ENCODE assay signal across 16 cellular contexts in the genomic region with DNA sequence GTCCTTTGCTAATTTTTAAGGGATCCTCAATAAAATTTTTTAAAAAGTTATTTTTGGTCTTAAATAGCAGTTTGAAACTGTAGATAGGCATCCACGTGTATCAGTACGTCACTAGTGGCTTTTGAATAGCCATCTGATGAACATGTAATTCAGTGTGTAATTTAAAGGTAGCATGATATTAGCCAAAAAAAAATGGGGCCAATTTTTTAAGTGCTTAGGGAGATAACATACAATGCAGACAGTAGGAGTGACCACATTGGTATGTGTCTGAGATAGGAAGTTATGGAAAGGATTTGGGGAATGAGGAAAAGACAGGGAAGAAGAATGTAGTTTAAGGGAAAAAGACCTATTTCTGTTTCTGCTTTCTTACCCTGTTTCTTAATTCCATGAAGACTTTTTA. TPM values are rescaled to one million over a fixed set of nuclear protein-coding genes. Genes with fewer than 3 reads are reported as not detected.
DNase-seq lines count a peak whose midpoint lies in the region; FAIRE-seq and TF ChIP-seq lines count a peak whose summit lies in the region.
"Had no signal": no experiment of that assay in that cellular context is flagged by ENCODE, and none has a peak within 500 bp of the region (broad histone marks: within the 10 kb centered on the region; RNA-seq: fewer than 3 reads in every experiment).

No MANE protein-coding gene starts in this region.

- no peaks in the 10 kb centered on the region for H4K20me1 ChIP-seq in keratinocyte (ENCODE audit: control insufficient read depth, extremely low read depth, insufficient read depth, low read length)

- no peak for TF ChIP-seq CTCF in keratinocyte (optimal IDR thresholded peaks at IDR 0.05 in 1 of 3, IDR thresholded peaks at IDR 0.05 in 1 of 3, conservative IDR thresholded peaks at IDR 0.05 in 1 of 3; ENCODE audit: extremely low read depth in 1 of 3, insufficient read depth in 2 of 3, low read length in 3 of 3)

- no peaks in the 10 kb centered on the region for H3K9me3 Mint-ChIP-seq in activated naive CD4-positive, alpha-beta T cell treated with anti-CD3 and anti-CD28 coated beads, Interleukin-2, amount 50 U/mL, for 24 hours
- H3K9me3 Mint-ChIP-seq in T-helper 2 cell treated with Interferon-gamma antibody and Interleukin-4, amounts not matched to agents 5 μg/mL and 100 μg/mL, for 36 hours: no peaks in the 10 kb centered on the region

- peaks cover 0 to 9% of the 10 kb centered on the region in 2 experiments for H3K36me3 ChIP-seq in keratinocyte (ENCODE audit: control insufficient read depth in 2 of 2, extremely low read depth in 1 of 2, insufficient read depth in 2 of 2, low read length in 2 of 2)

- peak overlapping the region; percentile 17 for H3K27ac Mint-ChIP-seq in activated naive CD4-positive, alpha-beta T cell treated with anti-CD3 and anti-CD28 coated beads, Interleukin-2, amount 50 U/mL, for 24 hours
- H3K27ac Mint-ChIP-seq in T-helper 2 cell treated with Interferon-gamma antibody and Interleukin-4, amounts not matched to agents 5 μg/mL and 100 μg/mL, for 36 hours: no peak overlapping the region
- H3K27ac Mint-ChIP-seq: activated CD4-positive, alpha-beta T cell treated with anti-CD3 and anti-CD28 coated beads for 36 hours had no signal

- peaks cover 14% of the 10 kb centered on the region for H3K79me2 ChIP-seq in keratinocyte (ENCODE audit: control insufficient read depth, insufficient read depth, low read length)

- peak overlapping the region; percentile 89 for H3K27ac ChIP-seq in keratinocyte (ENCODE audit: control insufficient read depth, insufficient read depth, low read length)

- no peaks in the 10 kb centered on the region for H3K9me1 ChIP-seq in keratinocyte (ENCODE audit: control insufficient read depth, extremely low read depth, insufficient read depth, low read length)

- FAIRE-seq in keratinocyte (lab: Jason Lieb, UNC): no peak
- FAIRE-seq: bronchial epithelial cell, GM12891, GM19239 had no signal

- H3K4me1 ChIP-seq in keratinocyte (ENCODE audit: control insufficient read depth, extremely low read depth, insufficient read depth, low read length): peaks cover 21% of the 10 kb centered on the region

- peak overlapping the region in 1 of 3 experiments; percentile 10 for H3K4me3 ChIP-seq in keratinocyte (ENCODE audit: control insufficient read depth in 2 of 3, extremely low read depth in 1 of 3, insufficient read depth in 2 of 3, low read depth in 1 of 3, low read length in 3 of 3)
- H3K4me3 ChIP-seq: thyroid gland had no signal

- H3K27me3 ChIP-seq in keratinocyte (ENCODE audit: control insufficient read depth, extremely low read depth, insufficient read depth, low read length): no peaks in the 10 kb centered on the region
- H3K27me3 ChIP-seq: thyroid gland had no signal

- H3K36me3 Mint-ChIP-seq in activated naive CD4-positive, alpha-beta T cell treated with anti-CD3 and anti-CD28 coated beads, Interleukin-2, amount 50 U/mL, for 24 hours: peaks cover 11% of the 10 kb centered on the region
- peaks cover 18% of the 10 kb centered on the region for H3K36me3 Mint-ChIP-seq in T-helper 2 cell treated with Interferon-gamma antibody and Interleukin-4, amounts not matched to agents 5 μg/mL and 100 μg/mL, for 36 hours (ENCODE audit: low read depth)

- no peak overlapping the region for H3K9ac ChIP-seq in keratinocyte (ENCODE audit: control insufficient read depth, extremely low read depth, insufficient read depth, low read length)

- peaks cover 34% of the 10 kb centered on the region for H3K4me1 Mint-ChIP-seq in activated naive CD4-positive, alpha-beta T cell treated with anti-CD3 and anti-CD28 coated beads, Interleukin-2, amount 50 U/mL, for 24 hours
- H3K4me1 Mint-ChIP-seq in T-helper 2 cell treated with Interferon-gamma antibody and Interleukin-4, amounts not matched to agents 5 μg/mL and 100 μg/mL, for 36 hours (ENCODE audit: low read depth): peaks cover 18% of the 10 kb centered on the region

- no peaks in the 10 kb centered on the region for H3K9me3 ChIP-seq in keratinocyte (ENCODE audit: control insufficient read depth, low read depth, low read length)
- H3K9me3 ChIP-seq: thyroid gland had no signal

- peak overlapping the region; percentile 97 for H3K4me2 ChIP-seq in keratinocyte (ENCODE audit: control insufficient read depth, extremely low read depth, insufficient read depth, low read depth, low read length)

- H3K4me3 Mint-ChIP-seq in activated naive CD4-positive, alpha-beta T cell treated with anti-CD3 and anti-CD28 coated beads, Interleukin-2, amount 50 U/mL, for 24 hours: no peak overlapping the region
- H3K4me3 Mint-ChIP-seq in T-helper 2 cell treated with Interferon-gamma antibody and Interleukin-4, amounts not matched to agents 5 μg/mL and 100 μg/mL, for 36 hours: no peak overlapping the region

- no peaks in the 10 kb centered on the region for H3K27me3 Mint-ChIP-seq in activated naive CD4-positive, alpha-beta T cell treated with anti-CD3 and anti-CD28 coated beads, Interleukin-2, amount 50 U/mL, for 24 hours
- H3K27me3 Mint-ChIP-seq in T-helper 2 cell treated with Interferon-gamma antibody and Interleukin-4, amounts not matched to agents 5 μg/mL and 100 μg/mL, for 36 hours (ENCODE audit: low read depth): no peaks in the 10 kb centered on the region
- H3K27me3 Mint-ChIP-seq: activated CD4-positive, alpha-beta T cell treated with anti-CD3 and anti-CD28 coated beads for 36 hours had no signal

- no peak overlapping the region for H2AFZ ChIP-seq in keratinocyte (ENCODE audit: control insufficient read depth, low read length)

- no peak for DNase-seq in activated naive CD4-positive, alpha-beta T cell treated with anti-CD3 and anti-CD28 coated beads, Interleukin-2, amount 50 U/mL, for 16 hours
- DNase-seq in astrocyte of the hippocampus (ENCODE audit: low read depth, low spot score): peak; percentile 42
- no peak for DNase-seq in keratinocyte (ENCODE audit: low read depth, low spot score)
- no peak for DNase-seq in stimulated activated CD4-positive, alpha-beta T cell treated with anti-CD3 and anti-CD28 coated beads, Interleukin-15, amount 100 ng/mL, for 24 hours
- no peak for DNase-seq in NCI-H146 (lab: John Stamatoyannopoulos, UW)
- DNase-seq in NCI-H524 treated with DMSO at 0.1 percent for 48 hours (lab: John Stamatoyannopoulos, UW): no peak
- no peak for DNase-seq in T-helper 2 cell treated with Interferon-gamma antibody and Interleukin-4, amounts not matched to agents 5 μg/mL and 100 μg/mL, for 36 hours (ENCODE audit: low spot score)
- DNase-seq: activated CD4-positive, alpha-beta T cell treated with anti-CD3 and anti-CD28 coated beads for 36 hours; DMS79 treated with DMSO at 0.1 percent for 48 hours; NCI-H2171 treated with DMSO at 0.1 percent for 48 hours; occipital lobe had no signal

- dilution Hi-C loops in keratinocyte (cut with MboI; ENCODE audit: extremely low pct_ligation_motif_present, low sequenced_read_pairs): no loop called here

RNA-seq across cellular contexts. Expression of a gene that starts 2.5 kb away (rescaled TPM):
- 4.2 to 7.9 TPM (median 5.4 TPM) in 3 replicates for polyA plus RNA-seq in keratinocyte
- 4.9 TPM for polyA plus RNA-seq in keratinocyte (2011; ENCODE audit: low read depth)
- polyA plus RNA-seq in keratinocyte (2011; cell fraction: cytosol; rRNA removed): 3.4 and 6.1 TPM in 2 replicates
- 5.6 and 6.7 TPM in 2 replicates for polyA plus RNA-seq in keratinocyte (2011; cell fraction: nucleus; rRNA removed)
- 5.3 and 7.7 TPM in 2 replicates for polyA plus RNA-seq in keratinocyte (2012; ENCODE audit: low replicate concordance)
- polyA minus RNA-seq in keratinocyte: 3.0 to 12.3 TPM (median 5.8 TPM) in 3 replicates
- polyA minus RNA-seq in keratinocyte (2011; cell fraction: cytosol; rRNA and poly(A)+ RNA removed): 5.8 TPM
- polyA minus RNA-seq in keratinocyte (2011; cell fraction: nucleus; rRNA and poly(A)+ RNA removed): 7.7 and 16.6 TPM in 2 replicates
